8 cellular contexts compared by ENCODE assay signal in the genomic region with DNA sequence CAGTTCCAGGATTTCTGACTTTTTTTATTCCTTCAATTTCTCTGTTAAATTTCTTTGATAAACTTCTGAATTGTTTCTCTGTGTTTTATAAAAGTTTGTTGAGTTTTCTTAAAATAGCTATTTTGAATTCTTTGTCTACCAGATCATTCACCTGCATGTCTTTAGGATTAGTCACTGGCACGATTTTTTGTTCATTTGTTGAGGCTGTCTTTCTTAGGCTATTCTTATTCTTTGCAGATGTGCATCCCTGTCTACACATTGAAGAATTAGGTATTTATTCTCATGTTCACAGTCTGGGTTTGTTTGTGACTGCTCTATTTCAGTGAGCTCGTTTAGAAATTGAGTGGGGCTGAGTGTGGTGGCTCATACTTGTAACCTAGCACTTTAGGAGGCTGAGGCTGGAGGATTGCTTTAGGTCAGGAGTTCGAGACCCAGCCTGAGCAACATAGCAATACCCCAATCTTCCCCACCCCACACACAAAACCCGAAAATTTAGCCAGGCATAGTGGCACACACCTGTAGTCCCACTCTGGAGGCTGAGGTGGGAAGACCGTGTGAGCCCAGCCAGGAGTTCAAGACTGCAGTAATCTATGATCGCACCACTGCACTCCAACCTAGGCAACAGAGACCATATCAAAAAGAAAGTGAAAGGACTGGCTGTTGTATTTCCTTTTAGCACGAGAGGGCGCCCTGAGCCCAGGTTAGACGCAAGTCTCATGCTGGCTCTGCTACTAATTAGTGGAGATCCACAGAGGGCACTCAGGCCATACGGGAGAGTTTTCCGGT. TPM values are rescaled to one million over a fixed set of nuclear protein-coding genes. Genes with fewer than 3 reads are reported as not detected.
A peak's percentile ranks its signal among the peaks of the same experiment; 100 is the strongest.
DNase-seq lines count a peak whose midpoint lies in the region; ATAC-seq, FAIRE-seq and TF ChIP-seq lines count a peak whose summit lies in the region.

No MANE protein-coding gene starts in this region.

- TF ChIP-seq CTCF in VCaP (conservative IDR thresholded peaks at IDR 0.05): peak; percentile 79
- peak; percentile 62 for TF ChIP-seq CTCF in bronchial epithelial cell (IDR thresholded peaks at IDR 0.05; ENCODE audit: insufficient read depth, low read length, severe bottlenecking)

- no peaks in the 10 kb centered on the region for H3K36me3 ChIP-seq in bronchial epithelial cell (ENCODE audit: control insufficient read depth, insufficient read depth, low read length)

- no peak overlapping the region; the same call in 1 of the 2 replicates for H3K27ac ChIP-seq in VCaP

- ATAC-seq in GM18498 (IDR thresholded peaks at IDR 0.05; ENCODE audit: unreplicated experiment) (peak; percentile 95), HG02970 (IDR thresholded peaks at IDR 0.05; ENCODE audit: low FRiP score, unreplicated experiment) (peak; percentile 93), left colon (peak; percentile 99)

- intact Hi-C loops in left colon (cut with DNase I, micrococcal nuclease): loop anchor here in 1 of 2 donors (5.0 kb wide), 1 partner anchor 77 kb away; no protein-coding TSS in a partner anchor

- H3K4me3 ChIP-seq in bronchial epithelial cell (ENCODE audit: low read depth, low read length): peak overlapping the region; percentile 22

- no peaks in the 10 kb centered on the region for H3K27me3 ChIP-seq in bronchial epithelial cell (ENCODE audit: control insufficient read depth, insufficient read depth, low read length)

- peak; percentile 78 for DNase-seq in A172 (ENCODE audit: low spot score)
- peak; percentile 69 for DNase-seq in NCI-H2029 (lab: John Stamatoyannopoulos, UW)
- DNase-seq in bronchial epithelial cell (ENCODE audit: low read depth): peak; percentile 38
- DNase-seq in left colon: peak; percentile 42 to 81
- DNase-seq in stimulated activated CD4-positive, alpha-beta T cell treated with anti-CD3 and anti-CD28 coated beads, Interleukin-2, amount 100 ng/mL, for 24 hours: peak; percentile 74 to 79

- no peak for FAIRE-seq in bronchial epithelial cell (lab: Jason Lieb, UNC)

RNA-seq across cellular contexts. Expression of gene F8, which starts 42.0 kb away (rescaled TPM):
- 18.4 and 19.9 TPM in 2 replicates for total RNA-seq in A172 (2014; rRNA removed; shearing (Covaris generic))
- total RNA-seq in bronchial epithelial cell: 0.26 and 0.64 TPM in 2 replicates
- 1 to 10 TPM; 2.1 to 4.5 TPM for total RNA-seq in left colon

RNA-seq across cellular contexts. Expression of gene FUNDC2, which starts 46.1 kb away (rescaled TPM):
- 98.9 and 102 TPM in 2 replicates for total RNA-seq in A172 (2014; rRNA removed; shearing (Covaris generic))
- total RNA-seq in bronchial epithelial cell (36.1 and 50.8 TPM in 2 replicates), left colon (10 to 100 TPM; 41.1 to 53.9 TPM)
